7 cellular contexts compared by ENCODE assay signal in genomic region chr7:25093268-25093802, GRCh38. TPM values are rescaled to one million over a fixed set of nuclear protein-coding genes. Genes with fewer than 3 reads are reported as not detected.
DNase-seq lines count a peak whose midpoint lies in the region; ATAC-seq and TF ChIP-seq lines count a peak whose summit lies in the region.

No MANE protein-coding gene starts in this region.

- CTCF ChIA-PET in activated B cell treated with CpG ODN at 0.5 μM for 24 hours (lab: Charles Lee) = interaction anchor here (0.6 to 11.6 kb wide), 24 partner anchors 8 to 1546 kb away, joined by 3 to 213 read pairs (median 5); partner anchors contain the start of gene OSBPL3

- peaks cover 8% of the 10 kb centered on the region for H3K4me1 Mint-ChIP-seq in activated B cell treated with CpG ODN at 0.5 μM for 24 hours

- POLR2A ChIA-PET in activated B cell treated with CpG ODN at 0.5 μM for 24 hours (lab: Charles Lee) = interaction anchor here (1.0 to 1.3 kb wide), 2 partner anchors 32 to 272 kb away, joined by 3 to 4 read pairs; partner anchors contain the start of gene CYCS

- no peak overlapping the region for H3K4me3 Mint-ChIP-seq in activated B cell treated with CpG ODN at 0.5 μM for 24 hours

- ATAC-seq in GM18498 (IDR thresholded peaks at IDR 0.05; ENCODE audit: unreplicated experiment) (peak; percentile 82), HG02852 (IDR thresholded peaks at IDR 0.05; ENCODE audit: unreplicated experiment) (peak; percentile 76), activated B cell treated with CpG ODN at 0.5 μM for 24 hours (ENCODE audit: low read depth) (peak; percentile 89)

- no peak overlapping the region for H3K27ac Mint-ChIP-seq in activated B cell treated with CpG ODN at 0.5 μM for 24 hours

- TF ChIP-seq CTCF in activated B cell treated with CpG ODN at 0.5 μM for 24 hours (IDR thresholded peaks at IDR 0.05) (no peak), cardiac fibroblast (IDR thresholded peaks at IDR 0.05; ENCODE audit: low read depth, low read length) (peak; percentile 97)

- peaks cover 3% of the 10 kb centered on the region for H3K27me3 Mint-ChIP-seq in activated B cell treated with CpG ODN at 0.5 μM for 24 hours

- DNase-seq in NCI-H2171 treated with DMSO at 0.1 percent for 48 hours (lab: John Stamatoyannopoulos, UW) (peak; percentile 37), activated B cell treated with CpG ODN at 0.5 μM for 24 hours (peak; percentile 71), cardiac fibroblast (ENCODE audit: low read depth in 2 of 2) (peak; percentile 73 to 85), left kidney (ENCODE audit: low read depth, low spot score) (peak; percentile 87)
- DNase-seq in stimulated activated CD4-positive, alpha-beta T cell treated with anti-CD3 and anti-CD28 coated beads, Interleukin-4, amount 100 ng/mL, for 4 hours = peak; percentile 55 to 78

- no peak overlapping the region for H3K4me3 ChIP-seq in cardiac fibroblast (replicated peaks in 1 of 2; ENCODE audit: low read depth in 2 of 2, low read length in 2 of 2)

- H3K9me3 Mint-ChIP-seq in activated B cell treated with CpG ODN at 0.5 μM for 24 hours = no peaks in the 10 kb centered on the region

- H3K36me3 Mint-ChIP-seq in activated B cell treated with CpG ODN at 0.5 μM for 24 hours (ENCODE audit: low read depth) = no peaks in the 10 kb centered on the region

- intact Hi-C loops in activated B cell treated with CpG ODN at 0.5 μM for 24 hours (cut with micrococcal nuclease) = loop anchor here (1.0 to 10.0 kb wide), 5 partner anchors 273 to 1546 kb away; no protein-coding TSS in a partner anchor

RNA-seq across cellular contexts. Expression of gene CYCS, which starts 31.7 kb away (rescaled TPM):
- total RNA-seq in activated B cell treated with CpG ODN at 0.5 μM for 24 hours = 73.0 and 85.0 TPM in 2 replicates

Comparison
In these comparisons a context has a peak if more than half of its experiments do, and no peak if none do; other contexts are left out.
1. DNase-seq: peak in every context shown above with its lines; median percentile 87 in left kidney; 79 in cardiac fibroblast; 71 in activated B cell treated with CpG ODN at 0.5 μM for 24 hours; 66 in stimulated activated CD4-positive, alpha-beta T cell treated with anti-CD3 and anti-CD28 coated beads, Interleukin-4, amount 100 ng/mL, for 4 hours; 37 in NCI-H2171 treated with DMSO at 0.1 percent for 48 hours.